In genomic region chr10:95656291-95657164, GRCh38 we compare ENCODE assay signal across 1 cellular context.
TF ChIP-seq lines count a peak whose summit lies in the region.

ALDH18A1 (minus strand) TSS chr10:95656711; CDS start chr10:95653377, 3,334 bp downstream.

TF ChIP-seq in HepG2, 621 proteins besides CTCF, POLR2A, EP300 and RAD21 (continued from another document and continues in another):
- TF ChIP-seq ZNF691 (CRISPR knock-in tag; IDR thresholded peaks at IDR 0.05; ENCODE audit: borderline replicate concordance, low read depth) (peak; percentile 45; the same call in 1 of the 2 replicates), ZNF746 (CRISPR knock-in tag; IDR thresholded peaks at IDR 0.05) (peak; percentile 61; the same call in 1 of the 2 replicates), REXO4 (CRISPR knock-in tag; IDR thresholded peaks at IDR 0.05; ENCODE audit: borderline replicate concordance) (no peak), ZNF232 (CRISPR knock-in tag; IDR thresholded peaks at IDR 0.05; ENCODE audit: borderline replicate concordance) (no peak; the same call in 1 of the 2 replicates), ZMAT3 (CRISPR knock-in tag; conservative IDR thresholded peaks at IDR 0.05) (peak; percentile 52; the same call in 1 of the 2 replicates), ZBTB7A (CRISPR knock-in tag; IDR thresholded peaks at IDR 0.05) (no peak), ESRRA (CRISPR knock-in tag; IDR thresholded peaks at IDR 0.05; ENCODE audit: low read depth) (0 out of 2 replicates have a peak, but pooled peaks have one; percentile 45), BHLHE40 (IDR thresholded peaks at IDR 0.05; ENCODE audit: low read length) (no peak), ZNF574 (CRISPR knock-in tag; IDR thresholded peaks at IDR 0.05) (peak; percentile 49; the same call in 1 of the 2 replicates), CREB3 (CRISPR knock-in tag; IDR thresholded peaks at IDR 0.05) (no peak; the same call in 1 of the 2 replicates), U2AF1 (optimal IDR thresholded peaks at IDR 0.05; ENCODE audit: low read depth, low read length) (no peak), ISX (CRISPR knock-in tag; conservative IDR thresholded peaks at IDR 0.05) (0 out of 2 replicates have a peak, but pooled peaks have one; percentile 53), ZNF720 (CRISPR knock-in tag; IDR thresholded peaks at IDR 0.05) (no peak), GTF2F1 (IDR thresholded peaks at IDR 0.05; ENCODE audit: low read length) (no peak), ZFP91 (CRISPR knock-in tag; IDR thresholded peaks at IDR 0.05; ENCODE audit: borderline replicate concordance) (peak; percentile 87; the same call in 1 of the 2 replicates), KDM1A (CRISPR knock-in tag; IDR thresholded peaks at IDR 0.05) (no peak), ZFX (CRISPR knock-in tag; IDR thresholded peaks at IDR 0.05; ENCODE audit: low read depth) (peak; percentile 92), ZBTB21 (CRISPR knock-in tag; IDR thresholded peaks at IDR 0.05) (peak; percentile 80), ARHGAP35 (CRISPR knock-in tag; IDR thresholded peaks at IDR 0.05; ENCODE audit: borderline replicate concordance) (peak; percentile 75; the same call in 1 of the 2 replicates), ZNF598 (CRISPR knock-in tag; IDR thresholded peaks at IDR 0.05; ENCODE audit: borderline replicate concordance) (peak; percentile 57; the same call in 1 of the 2 replicates), SP1 (IDR thresholded peaks at IDR 0.05) (no peak), SP1 (CRISPR knock-in tag; IDR thresholded peaks at IDR 0.05) (peak; percentile 85), ZNF780A (CRISPR knock-in tag; IDR thresholded peaks at IDR 0.05) (peak; percentile 57; the same call in 1 of the 2 replicates), KLF15 (CRISPR knock-in tag; IDR thresholded peaks at IDR 0.05; ENCODE audit: borderline replicate concordance) (peak; percentile 43; the same call in 1 of the 2 replicates), KDM2A (CRISPR knock-in tag; IDR thresholded peaks at IDR 0.05; ENCODE audit: borderline replicate concordance, low read depth) (peak; percentile 85), ZNF34 (CRISPR knock-in tag; IDR thresholded peaks at IDR 0.05; ENCODE audit: borderline replicate concordance) (peak; percentile 72; the same call in 1 of the 2 replicates), ZNF616 (CRISPR knock-in tag; IDR thresholded peaks at IDR 0.05; ENCODE audit: low read depth) (peak; percentile 25; the same call in 1 of the 2 replicates), ZNF772 (CRISPR knock-in tag; IDR thresholded peaks at IDR 0.05) (peak; percentile 62; the same call in 1 of the 2 replicates), CCDC6 (CRISPR knock-in tag; IDR thresholded peaks at IDR 0.05) (no peak; the same call in 1 of the 2 replicates), ZC3H13 (CRISPR knock-in tag; IDR thresholded peaks at IDR 0.05) (peak; percentile 61; the same call in 1 of the 2 replicates), ELF3 (CRISPR knock-in tag; IDR thresholded peaks at IDR 0.05) (no peak), ZNF576 (CRISPR knock-in tag; IDR thresholded peaks at IDR 0.05) (peak; percentile 65; the same call in 1 of the 2 replicates), JUN (CRISPR knock-in tag; IDR thresholded peaks at IDR 0.05) (no peak), ATF7 (IDR thresholded peaks at IDR 0.05) (no peak), ATF7 (CRISPR knock-in tag; IDR thresholded peaks at IDR 0.05) (peak; percentile 88), ZNF652 (CRISPR knock-in tag; IDR thresholded peaks at IDR 0.05; ENCODE audit: borderline replicate concordance, low read depth) (peak; percentile 97), TFAP4 (IDR thresholded peaks at IDR 0.05; ENCODE audit: borderline replicate concordance, low read depth) (peak; percentile 46; the same call in 1 of the 2 replicates)
- TF ChIP-seq, protein P1, sequence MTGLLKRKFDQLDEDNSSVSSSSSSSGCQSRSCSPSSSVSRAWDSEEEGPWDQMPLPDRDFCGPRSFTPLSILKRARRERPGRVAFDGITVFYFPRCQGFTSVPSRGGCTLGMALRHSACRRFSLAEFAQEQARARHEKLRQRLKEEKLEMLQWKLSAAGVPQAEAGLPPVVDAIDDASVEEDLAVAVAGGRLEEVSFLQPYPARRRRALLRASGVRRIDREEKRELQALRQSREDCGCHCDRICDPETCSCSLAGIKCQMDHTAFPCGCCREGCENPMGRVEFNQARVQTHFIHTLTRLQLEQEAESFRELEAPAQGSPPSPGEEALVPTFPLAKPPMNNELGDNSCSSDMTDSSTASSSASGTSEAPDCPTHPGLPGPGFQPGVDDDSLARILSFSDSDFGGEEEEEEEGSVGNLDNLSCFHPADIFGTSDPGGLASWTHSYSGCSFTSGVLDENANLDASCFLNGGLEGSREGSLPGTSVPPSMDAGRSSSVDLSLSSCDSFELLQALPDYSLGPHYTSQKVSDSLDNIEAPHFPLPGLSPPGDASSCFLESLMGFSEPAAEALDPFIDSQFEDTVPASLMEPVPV (CRISPR knock-in tag; IDR thresholded peaks at IDR 0.05) = peak; percentile 43; the same call in 1 of the 2 replicates
- TF ChIP-seq, protein P2, sequence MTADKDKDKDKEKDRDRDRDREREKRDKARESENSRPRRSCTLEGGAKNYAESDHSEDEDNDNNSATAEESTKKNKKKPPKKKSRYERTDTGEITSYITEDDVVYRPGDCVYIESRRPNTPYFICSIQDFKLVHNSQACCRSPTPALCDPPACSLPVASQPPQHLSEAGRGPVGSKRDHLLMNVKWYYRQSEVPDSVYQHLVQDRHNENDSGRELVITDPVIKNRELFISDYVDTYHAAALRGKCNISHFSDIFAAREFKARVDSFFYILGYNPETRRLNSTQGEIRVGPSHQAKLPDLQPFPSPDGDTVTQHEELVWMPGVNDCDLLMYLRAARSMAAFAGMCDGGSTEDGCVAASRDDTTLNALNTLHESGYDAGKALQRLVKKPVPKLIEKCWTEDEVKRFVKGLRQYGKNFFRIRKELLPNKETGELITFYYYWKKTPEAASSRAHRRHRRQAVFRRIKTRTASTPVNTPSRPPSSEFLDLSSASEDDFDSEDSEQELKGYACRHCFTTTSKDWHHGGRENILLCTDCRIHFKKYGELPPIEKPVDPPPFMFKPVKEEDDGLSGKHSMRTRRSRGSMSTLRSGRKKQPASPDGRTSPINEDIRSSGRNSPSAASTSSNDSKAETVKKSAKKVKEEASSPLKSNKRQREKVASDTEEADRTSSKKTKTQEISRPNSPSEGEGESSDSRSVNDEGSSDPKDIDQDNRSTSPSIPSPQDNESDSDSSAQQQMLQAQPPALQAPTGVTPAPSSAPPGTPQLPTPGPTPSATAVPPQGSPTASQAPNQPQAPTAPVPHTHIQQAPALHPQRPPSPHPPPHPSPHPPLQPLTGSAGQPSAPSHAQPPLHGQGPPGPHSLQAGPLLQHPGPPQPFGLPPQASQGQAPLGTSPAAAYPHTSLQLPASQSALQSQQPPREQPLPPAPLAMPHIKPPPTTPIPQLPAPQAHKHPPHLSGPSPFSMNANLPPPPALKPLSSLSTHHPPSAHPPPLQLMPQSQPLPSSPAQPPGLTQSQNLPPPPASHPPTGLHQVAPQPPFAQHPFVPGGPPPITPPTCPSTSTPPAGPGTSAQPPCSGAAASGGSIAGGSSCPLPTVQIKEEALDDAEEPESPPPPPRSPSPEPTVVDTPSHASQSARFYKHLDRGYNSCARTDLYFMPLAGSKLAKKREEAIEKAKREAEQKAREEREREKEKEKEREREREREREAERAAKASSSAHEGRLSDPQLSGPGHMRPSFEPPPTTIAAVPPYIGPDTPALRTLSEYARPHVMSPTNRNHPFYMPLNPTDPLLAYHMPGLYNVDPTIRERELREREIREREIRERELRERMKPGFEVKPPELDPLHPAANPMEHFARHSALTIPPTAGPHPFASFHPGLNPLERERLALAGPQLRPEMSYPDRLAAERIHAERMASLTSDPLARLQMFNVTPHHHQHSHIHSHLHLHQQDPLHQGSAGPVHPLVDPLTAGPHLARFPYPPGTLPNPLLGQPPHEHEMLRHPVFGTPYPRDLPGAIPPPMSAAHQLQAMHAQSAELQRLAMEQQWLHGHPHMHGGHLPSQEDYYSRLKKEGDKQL (CRISPR knock-in tag; IDR thresholded peaks at IDR 0.05; ENCODE audit: low read depth) = no peak; the same call in 1 of the 2 replicates
- TF ChIP-seq, protein P3, sequence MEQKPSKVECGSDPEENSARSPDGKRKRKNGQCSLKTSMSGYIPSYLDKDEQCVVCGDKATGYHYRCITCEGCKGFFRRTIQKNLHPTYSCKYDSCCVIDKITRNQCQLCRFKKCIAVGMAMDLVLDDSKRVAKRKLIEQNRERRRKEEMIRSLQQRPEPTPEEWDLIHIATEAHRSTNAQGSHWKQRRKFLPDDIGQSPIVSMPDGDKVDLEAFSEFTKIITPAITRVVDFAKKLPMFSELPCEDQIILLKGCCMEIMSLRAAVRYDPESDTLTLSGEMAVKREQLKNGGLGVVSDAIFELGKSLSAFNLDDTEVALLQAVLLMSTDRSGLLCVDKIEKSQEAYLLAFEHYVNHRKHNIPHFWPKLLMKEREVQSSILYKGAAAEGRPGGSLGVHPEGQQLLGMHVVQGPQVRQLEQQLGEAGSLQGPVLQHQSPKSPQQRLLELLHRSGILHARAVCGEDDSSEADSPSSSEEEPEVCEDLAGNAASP (CRISPR knock-in tag; IDR thresholded peaks at IDR 0.05; ENCODE audit: borderline replicate concordance) = peak; percentile 37; the same call in 1 of the 2 replicates
- TF ChIP-seq, protein P4, sequence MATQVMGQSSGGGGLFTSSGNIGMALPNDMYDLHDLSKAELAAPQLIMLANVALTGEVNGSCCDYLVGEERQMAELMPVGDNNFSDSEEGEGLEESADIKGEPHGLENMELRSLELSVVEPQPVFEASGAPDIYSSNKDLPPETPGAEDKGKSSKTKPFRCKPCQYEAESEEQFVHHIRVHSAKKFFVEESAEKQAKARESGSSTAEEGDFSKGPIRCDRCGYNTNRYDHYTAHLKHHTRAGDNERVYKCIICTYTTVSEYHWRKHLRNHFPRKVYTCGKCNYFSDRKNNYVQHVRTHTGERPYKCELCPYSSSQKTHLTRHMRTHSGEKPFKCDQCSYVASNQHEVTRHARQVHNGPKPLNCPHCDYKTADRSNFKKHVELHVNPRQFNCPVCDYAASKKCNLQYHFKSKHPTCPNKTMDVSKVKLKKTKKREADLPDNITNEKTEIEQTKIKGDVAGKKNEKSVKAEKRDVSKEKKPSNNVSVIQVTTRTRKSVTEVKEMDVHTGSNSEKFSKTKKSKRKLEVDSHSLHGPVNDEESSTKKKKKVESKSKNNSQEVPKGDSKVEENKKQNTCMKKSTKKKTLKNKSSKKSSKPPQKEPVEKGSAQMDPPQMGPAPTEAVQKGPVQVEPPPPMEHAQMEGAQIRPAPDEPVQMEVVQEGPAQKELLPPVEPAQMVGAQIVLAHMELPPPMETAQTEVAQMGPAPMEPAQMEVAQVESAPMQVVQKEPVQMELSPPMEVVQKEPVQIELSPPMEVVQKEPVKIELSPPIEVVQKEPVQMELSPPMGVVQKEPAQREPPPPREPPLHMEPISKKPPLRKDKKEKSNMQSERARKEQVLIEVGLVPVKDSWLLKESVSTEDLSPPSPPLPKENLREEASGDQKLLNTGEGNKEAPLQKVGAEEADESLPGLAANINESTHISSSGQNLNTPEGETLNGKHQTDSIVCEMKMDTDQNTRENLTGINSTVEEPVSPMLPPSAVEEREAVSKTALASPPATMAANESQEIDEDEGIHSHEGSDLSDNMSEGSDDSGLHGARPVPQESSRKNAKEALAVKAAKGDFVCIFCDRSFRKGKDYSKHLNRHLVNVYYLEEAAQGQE (IDR thresholded peaks at IDR 0.05; ENCODE audit: borderline replicate concordance in 1 of 2, low read depth in 1 of 2, low read length in 2 of 2) = no peak; a peak in 1 of 4 replicates
